ENCODE assay signal across 16 cellular contexts in the genomic region with DNA sequence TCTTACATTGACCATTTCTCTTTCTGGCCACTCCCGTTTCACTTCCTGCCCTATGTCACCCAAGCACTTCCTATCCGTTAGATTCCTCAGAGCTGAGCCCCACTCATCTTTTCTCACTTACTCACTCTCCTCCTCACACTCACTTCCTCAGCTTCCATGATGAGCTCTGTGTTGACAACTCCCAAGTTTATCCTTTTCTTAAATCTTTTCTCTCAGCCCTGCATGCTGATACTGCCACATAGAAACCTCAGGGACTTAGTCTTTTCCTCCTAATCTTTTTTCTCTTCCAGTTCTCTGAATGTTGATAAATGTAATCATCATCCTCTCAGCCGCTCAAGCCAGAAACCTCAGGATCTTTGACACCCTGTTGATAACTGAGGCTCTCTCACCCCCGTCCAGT.
A peak's percentile ranks its signal among the peaks of the same experiment; 100 is the strongest.
DNase-seq lines count a peak whose midpoint lies in the region; ATAC-seq and TF ChIP-seq lines count a peak whose summit lies in the region.
"Had no signal": no experiment of that assay in that cellular context is flagged by ENCODE, and none has a peak within 500 bp of the region (broad histone marks: within the 10 kb centered on the region; RNA-seq: fewer than 3 reads in every experiment).

No MANE protein-coding gene starts in this region.

- intact Hi-C loops in Caco-2 (cut with micrococcal nuclease; ENCODE audit: unreplicated experiment) (no loop called here), ascending aorta (cut with DNase I) (no loop called here), colonic mucosa (cut with DNase I) (no loop called here)

- peak overlapping the region; percentile 9 for H3K27ac Mint-ChIP-seq in Caco-2 (ENCODE audit: unreplicated experiment)

- H3K4me1 ChIP-seq in Caco-2 = no peaks in the 10 kb centered on the region
- H3K4me1 ChIP-seq in ascending aorta = peaks cover 0 to 17% of the 10 kb centered on the region in 2 donors
- no peaks in the 10 kb centered on the region for H3K4me1 ChIP-seq in colonic mucosa

- peaks cover 4% of the 10 kb centered on the region; the same call in 1 of the 2 replicates for H3K36me3 ChIP-seq in Caco-2 (ENCODE audit: control insufficient read depth, insufficient read depth, low read length)
- H3K36me3 ChIP-seq in ascending aorta = no peaks in the 10 kb centered on the region
- no peaks in the 10 kb centered on the region for H3K36me3 ChIP-seq in colonic mucosa

- POLR2A ChIA-PET in Caco-2 (lab: Charles Lee) = no interaction called here

- H3K27ac ChIP-seq in ascending aorta = peak overlapping the region; percentile 39 to 46
- H3K27ac ChIP-seq in colonic mucosa = no peak overlapping the region
- H3K27ac ChIP-seq: KMS-11, SK-N-MC had no signal

- H3K4me3 Mint-ChIP-seq in Caco-2 (ENCODE audit: unreplicated experiment) = no peak overlapping the region

- TF ChIP-seq CTCF in Caco-2 (IDR thresholded peaks at IDR 0.05; ENCODE audit: insufficient read depth in 1 of 2, low read depth in 1 of 2, low read length in 1 of 2, severe bottlenecking in 1 of 2, unreplicated experiment in 1 of 2) (no peak), ascending aorta (IDR thresholded peaks at IDR 0.05) (no peak), colonic mucosa (IDR thresholded peaks at IDR 0.05) (no peak)

- peaks cover 32% of the 10 kb centered on the region for H3K36me3 Mint-ChIP-seq in Caco-2 (ENCODE audit: insufficient read depth, unreplicated experiment)

- H3K9me3 ChIP-seq in Caco-2 (peaks cover 7% of the 10 kb centered on the region; the same call in 1 of the 2 replicates), ascending aorta (no peaks in the 10 kb centered on the region), colonic mucosa (no peaks in the 10 kb centered on the region)

- DNase-seq in A172 (ENCODE audit: low spot score) (peak; percentile 16), Caco-2 (no peak), OCI-M1 (lab: John Stamatoyannopoulos, UW) (peak; percentile 64), ascending aorta (ENCODE audit: low spot score in 2 of 2) (no peak), colonic mucosa (no peak), SHP77 treated with DMSO at 0.1 percent for 48 hours (lab: John Stamatoyannopoulos, UW) (no peak), epidermal melanocyte (ENCODE audit: insufficient read length, low spot score) (no peak)
- DNase-seq: Calu3, GOT3, NCI-H1105, NCI-H1694, NCI-H524 had no signal

- no peak for ATAC-seq in GM18517 (IDR thresholded peaks at IDR 0.05; ENCODE audit: unreplicated experiment)
- ATAC-seq: Right ventricle myocardium inferior had no signal

- H3K4me1 Mint-ChIP-seq in Caco-2 (ENCODE audit: low read depth, unreplicated experiment) = peaks cover 8% of the 10 kb centered on the region

- no peak overlapping the region for H3K4me3 ChIP-seq in Caco-2 (ENCODE audit: low read depth, low read length)
- H3K4me3 ChIP-seq in ascending aorta = no peak overlapping the region
- H3K4me3 ChIP-seq in colonic mucosa = no peak overlapping the region
- H3K4me3 ChIP-seq: SK-N-MC had no signal

- no peak overlapping the region for H3K9ac ChIP-seq in colonic mucosa (ENCODE audit: low read depth in 2 of 2, low read length in 2 of 2)
- H3K9ac ChIP-seq: KMS-11 had no signal

- no peaks in the 10 kb centered on the region for H3K27me3 ChIP-seq in Caco-2 (replicated peaks; ENCODE audit: control insufficient read depth, insufficient read depth, low read length)
- H3K27me3 ChIP-seq in ascending aorta = no peaks in the 10 kb centered on the region
- no peaks in the 10 kb centered on the region for H3K27me3 ChIP-seq in colonic mucosa

- peaks cover 19% of the 10 kb centered on the region for H3K9me3 Mint-ChIP-seq in Caco-2 (ENCODE audit: unreplicated experiment)

- CTCF ChIA-PET in Caco-2 (lab: Charles Lee) = no interaction called here

- H3K27me3 Mint-ChIP-seq in Caco-2 (ENCODE audit: insufficient read depth, unreplicated experiment) = no peaks in the 10 kb centered on the region

- BruUV-seq in Caco-2 (replicated peaks; lab: Mats Ljungman, UMichigan) = no TSS peak

Comparison
In these comparisons a context has a peak if more than half of its experiments do, and no peak if none do; other contexts are left out.
1. DNase-seq: peak in A172 (single experiment) and OCI-M1 (single experiment); none in Caco-2 (0 of 2), ascending aorta (0 of 2), colonic mucosa (single experiment), SHP77 treated with DMSO at 0.1 percent for 48 hours (single experiment) and epidermal melanocyte (single experiment).